ENCODE assay signal across 16 cellular contexts in the genomic region with DNA sequence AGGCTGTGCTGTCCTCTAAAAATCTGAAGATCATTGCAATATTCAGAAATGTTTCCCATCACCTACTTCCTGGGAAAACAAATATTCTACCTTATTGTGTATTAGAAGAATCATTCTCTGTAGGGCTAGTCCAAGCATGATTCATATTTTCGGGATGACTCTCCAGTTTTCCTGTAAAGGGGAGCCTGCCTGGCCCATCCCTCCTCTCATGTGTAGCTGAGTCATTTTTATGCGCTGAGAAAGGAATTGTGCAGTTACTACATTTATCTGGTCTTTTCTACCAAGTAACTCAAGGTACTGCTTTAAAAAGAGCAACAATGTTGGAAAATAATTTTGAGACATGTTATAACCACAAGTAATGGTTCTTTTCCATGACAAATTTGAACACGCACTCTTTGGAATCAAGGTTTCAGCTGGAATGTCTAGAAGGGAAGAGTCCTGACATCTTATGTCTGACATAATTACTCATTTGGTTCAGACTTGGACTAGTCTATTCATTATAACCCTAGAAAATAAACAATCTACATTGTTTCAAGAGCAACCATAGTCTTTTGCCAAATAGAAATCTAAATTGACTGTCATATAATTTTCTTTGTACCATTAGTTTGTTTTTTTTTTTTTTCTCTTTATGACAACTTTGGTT. TPM values are rescaled to one million over a fixed set of nuclear protein-coding genes. Genes with fewer than 3 reads are reported as not detected.
DNase-seq lines count a peak whose midpoint lies in the region; ATAC-seq and TF ChIP-seq lines count a peak whose summit lies in the region.
"Had no signal": no experiment of that assay in that cellular context is flagged by ENCODE, and none has a peak within 500 bp of the region (broad histone marks: within the 10 kb centered on the region; RNA-seq: fewer than 3 reads in every experiment).

No MANE protein-coding gene starts in this region.

- TF ChIP-seq CTCF in RWPE2 (IDR thresholded peaks at IDR 0.05; ENCODE audit: poor library complexity, severe bottlenecking) (no peak), prostate gland (IDR thresholded peaks at IDR 0.05) (no peak)

- H3K9me3 ChIP-seq in RWPE2 (ENCODE audit: severe bottlenecking) (no peaks in the 10 kb centered on the region), prostate gland (no peaks in the 10 kb centered on the region)

- H3K27ac ChIP-seq in RWPE2 (ENCODE audit: poor library complexity, severe bottlenecking) = peak overlapping the region; percentile 99
- peak overlapping the region; percentile 98 for H3K27ac ChIP-seq in epithelial cell of prostate
- H3K27ac ChIP-seq in prostate gland = no peak overlapping the region

- no peak overlapping the region for H3K4me3 ChIP-seq in RWPE2 (ENCODE audit: severe bottlenecking)
- no peak overlapping the region for H3K4me3 ChIP-seq in prostate gland

- H3K36me3 ChIP-seq in RWPE2 (ENCODE audit: low read depth) (peaks cover 42% of the 10 kb centered on the region), prostate gland (no peaks in the 10 kb centered on the region)

- no peak for TF ChIP-seq POLR2A in prostate gland (IDR thresholded peaks at IDR 0.05)

- intact Hi-C loops in prostate gland (cut with DNase I) = no loop called here

- WGBS in prostate gland = 65% methylated on average over 3 of the region's 3 CpGs

- peaks cover 59% of the 10 kb centered on the region for H3K4me1 ChIP-seq in RWPE2 (ENCODE audit: insufficient read depth, poor library complexity, severe bottlenecking)
- H3K4me1 ChIP-seq in prostate gland (replicated peaks) = no peaks in the 10 kb centered on the region

- peak; percentile 93 for ATAC-seq in RWPE2 (ENCODE audit: low read depth)
- no peak for ATAC-seq in GM19455 (IDR thresholded peaks at IDR 0.05; ENCODE audit: unreplicated experiment)
- no peak for ATAC-seq in HG02588 (IDR thresholded peaks at IDR 0.05; ENCODE audit: unreplicated experiment)
- ATAC-seq: stimulated activated naive CD8-positive, alpha-beta T cell treated with anti-CD3 and anti-CD28 coated beads, Interleukin-15, amount 100 ng/mL, for 72 hours; T-helper 17 cell had no signal

- peak; percentile 10 for DNase-seq in GM04503 (ENCODE audit: low read depth)
- peak; percentile 81 for DNase-seq in RWPE2 (ENCODE audit: low spot score)
- peak; percentile 87 for DNase-seq in epithelial cell of prostate (ENCODE audit: low read depth, low spot score)
- DNase-seq in prostate gland (ENCODE audit: low spot score) = peak; percentile 31
- no peak for DNase-seq in ecto neural progenitor cell (ENCODE audit: low spot score)
- no peak for DNase-seq in pons (ENCODE audit: low spot score)
- DNase-seq: activated CD4-positive, alpha-beta memory T cell treated with anti-CD3 and anti-CD28 coated beads, Interleukin-2, amount 10 ng/mL, durations not matched to agents 7 days and 5 days; activated effector memory CD4-positive, alpha-beta T cell treated with anti-CD3 and anti-CD28 coated beads, Interleukin-2, amount 50 U/mL, for 16 hours; C1 segment of cervical spinal cord; cerebellar nuclear complex; immature natural killer cell; stimulated activated naive CD8-positive, alpha-beta T cell treated with anti-CD3 and anti-CD28 coated beads, Interleukin-15, amount 100 ng/mL, for 72 hours; T-helper 17 cell had no signal

- H3K27me3 ChIP-seq in RWPE2 (ENCODE audit: insufficient read depth, poor library complexity, severe bottlenecking) (no peaks in the 10 kb centered on the region), prostate gland (replicated peaks; ENCODE audit: insufficient read depth) (no peaks in the 10 kb centered on the region)

RNA-seq across cellular contexts. Expression of a gene that starts 6.6 kb away (rescaled TPM):
- 1 to 10 TPM; 1.3 to 2.3 TPM for total RNA-seq in prostate gland
- total RNA-seq: activated CD4-positive, alpha-beta memory T cell treated with anti-CD3 and anti-CD28 coated beads, Interleukin-2, amount 10 ng/mL, durations not matched to agents 7 days and 5 days; G401; T-helper 17 cell had no signal

RNA-seq across cellular contexts. Expression of a gene that starts 43.8 kb away (rescaled TPM):
- total RNA-seq in prostate gland = 10 to 100 TPM; 19.5 to 63.2 TPM
- total RNA-seq: T-helper 17 cell had no signal

Comparison
In these comparisons a context has a peak if more than half of its experiments do, and no peak if none do; other contexts are left out.
1. DNase-seq: peak in GM04503 (single experiment), RWPE2 (single experiment), epithelial cell of prostate (single experiment) and prostate gland (single experiment); none in ecto neural progenitor cell (single experiment) and pons (single experiment).
2. H3K27ac ChIP-seq: peak in RWPE2 (single experiment) and epithelial cell of prostate (single experiment); none in prostate gland (0 of 2).